Comparison of ENCODE assay signal across 2 cellular contexts in the genomic region with DNA sequence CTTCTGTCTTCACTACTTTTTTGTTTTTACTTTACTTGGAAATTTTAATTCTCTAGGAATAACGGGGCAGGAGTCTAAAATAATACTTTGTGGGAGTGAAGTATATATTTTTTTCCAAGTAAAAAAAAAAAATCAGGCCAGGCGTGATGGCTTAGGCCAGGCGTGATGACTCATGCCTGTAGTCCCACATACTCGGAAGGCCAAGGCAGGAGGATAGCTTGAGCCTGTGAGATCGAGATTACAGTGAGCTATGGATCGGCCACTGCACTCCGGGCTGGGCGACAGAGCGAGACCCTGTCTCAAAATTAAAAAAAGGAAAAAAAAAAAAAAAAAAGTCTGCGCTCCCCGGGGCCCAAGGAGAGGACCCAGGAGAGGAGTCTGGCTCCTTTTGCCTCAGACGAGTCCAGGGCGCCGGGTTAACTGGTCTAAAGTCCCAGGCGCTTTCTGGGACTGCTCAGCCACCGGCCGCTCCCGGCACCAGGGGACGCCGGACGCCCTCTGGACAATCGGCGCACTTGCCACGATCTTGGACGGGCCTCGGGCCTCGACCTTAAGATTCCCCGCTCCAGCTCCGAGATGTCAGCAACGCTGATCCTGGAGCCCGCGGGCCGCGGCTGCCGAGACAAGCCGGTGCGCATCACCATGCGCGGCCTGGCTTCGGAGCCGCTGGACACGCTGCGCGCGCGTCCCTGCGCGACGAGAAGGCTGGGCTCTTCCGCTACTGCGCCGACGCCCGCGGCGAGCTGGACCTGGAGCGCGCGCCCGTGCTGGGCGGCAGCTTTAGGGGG.
TF ChIP-seq lines count a peak whose summit lies in the region.

No MANE protein-coding gene starts in this region.

TF ChIP-seq in liver, 16 proteins besides CTCF, POLR2A, EP300 and RAD21:
- no peak for TF ChIP-seq SP1 (IDR thresholded peaks at IDR 0.05)
- no peak for TF ChIP-seq HNF4G (IDR thresholded peaks at IDR 0.05)
- no peak for TF ChIP-seq GABPA (IDR thresholded peaks at IDR 0.05 in 1 of 2, conservative IDR thresholded peaks at IDR 0.05 in 1 of 2)
- no peak for TF ChIP-seq FOXA2 (IDR thresholded peaks at IDR 0.05)
- TF ChIP-seq ZBTB33 (IDR thresholded peaks at IDR 0.05) = no peak
- no peak for TF ChIP-seq JUND (IDR thresholded peaks at IDR 0.05)
- TF ChIP-seq TAF1 (conservative IDR thresholded peaks at IDR 0.05) = no peak
- TF ChIP-seq NR2F2 (IDR thresholded peaks at IDR 0.05) = no peak
- TF ChIP-seq, protein P1, sequence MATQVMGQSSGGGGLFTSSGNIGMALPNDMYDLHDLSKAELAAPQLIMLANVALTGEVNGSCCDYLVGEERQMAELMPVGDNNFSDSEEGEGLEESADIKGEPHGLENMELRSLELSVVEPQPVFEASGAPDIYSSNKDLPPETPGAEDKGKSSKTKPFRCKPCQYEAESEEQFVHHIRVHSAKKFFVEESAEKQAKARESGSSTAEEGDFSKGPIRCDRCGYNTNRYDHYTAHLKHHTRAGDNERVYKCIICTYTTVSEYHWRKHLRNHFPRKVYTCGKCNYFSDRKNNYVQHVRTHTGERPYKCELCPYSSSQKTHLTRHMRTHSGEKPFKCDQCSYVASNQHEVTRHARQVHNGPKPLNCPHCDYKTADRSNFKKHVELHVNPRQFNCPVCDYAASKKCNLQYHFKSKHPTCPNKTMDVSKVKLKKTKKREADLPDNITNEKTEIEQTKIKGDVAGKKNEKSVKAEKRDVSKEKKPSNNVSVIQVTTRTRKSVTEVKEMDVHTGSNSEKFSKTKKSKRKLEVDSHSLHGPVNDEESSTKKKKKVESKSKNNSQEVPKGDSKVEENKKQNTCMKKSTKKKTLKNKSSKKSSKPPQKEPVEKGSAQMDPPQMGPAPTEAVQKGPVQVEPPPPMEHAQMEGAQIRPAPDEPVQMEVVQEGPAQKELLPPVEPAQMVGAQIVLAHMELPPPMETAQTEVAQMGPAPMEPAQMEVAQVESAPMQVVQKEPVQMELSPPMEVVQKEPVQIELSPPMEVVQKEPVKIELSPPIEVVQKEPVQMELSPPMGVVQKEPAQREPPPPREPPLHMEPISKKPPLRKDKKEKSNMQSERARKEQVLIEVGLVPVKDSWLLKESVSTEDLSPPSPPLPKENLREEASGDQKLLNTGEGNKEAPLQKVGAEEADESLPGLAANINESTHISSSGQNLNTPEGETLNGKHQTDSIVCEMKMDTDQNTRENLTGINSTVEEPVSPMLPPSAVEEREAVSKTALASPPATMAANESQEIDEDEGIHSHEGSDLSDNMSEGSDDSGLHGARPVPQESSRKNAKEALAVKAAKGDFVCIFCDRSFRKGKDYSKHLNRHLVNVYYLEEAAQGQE (IDR thresholded peaks at IDR 0.05) = no peak
- TF ChIP-seq ATF3 (IDR thresholded peaks at IDR 0.05) = no peak
- no peak for TF ChIP-seq EGR1 (IDR thresholded peaks at IDR 0.05; ENCODE audit: low read depth in 2 of 2)
- no peak for TF ChIP-seq MAX (IDR thresholded peaks at IDR 0.05)
- TF ChIP-seq HNF4A (conservative IDR thresholded peaks at IDR 0.05) = no peak
- TF ChIP-seq RXRA (IDR thresholded peaks at IDR 0.05) = no peak
- no peak for TF ChIP-seq FOXA1 (IDR thresholded peaks at IDR 0.05)
- no peak for TF ChIP-seq YY1 (IDR thresholded peaks at IDR 0.05)

TF ChIP-seq in HepG2, 621 proteins besides CTCF, POLR2A, EP300 and RAD21:
- no peak for TF ChIP-seq TP53 (CRISPR knock-in tag; conservative IDR thresholded peaks at IDR 0.05)
- TF ChIP-seq ZNF563 (CRISPR knock-in tag; IDR thresholded peaks at IDR 0.05) = no peak
- no peak for TF ChIP-seq ZBTB7A (CRISPR knock-in tag; IDR thresholded peaks at IDR 0.05)
- TF ChIP-seq ZNF224 (CRISPR knock-in tag; IDR thresholded peaks at IDR 0.05) = no peak
- no peak for TF ChIP-seq ZNF337 (CRISPR knock-in tag; IDR thresholded peaks at IDR 0.05; ENCODE audit: borderline replicate concordance, low read depth)
- no peak for TF ChIP-seq ZNF713 (CRISPR knock-in tag; IDR thresholded peaks at IDR 0.05)
- TF ChIP-seq IKZF5 (CRISPR knock-in tag; IDR thresholded peaks at IDR 0.05) = no peak
- TF ChIP-seq CBX2 (IDR thresholded peaks at IDR 0.05; ENCODE audit: low read depth, low read length) = no peak
- TF ChIP-seq CBX2 (CRISPR knock-in tag; IDR thresholded peaks at IDR 0.05; ENCODE audit: low read depth) = no peak
- TF ChIP-seq, protein P2, sequence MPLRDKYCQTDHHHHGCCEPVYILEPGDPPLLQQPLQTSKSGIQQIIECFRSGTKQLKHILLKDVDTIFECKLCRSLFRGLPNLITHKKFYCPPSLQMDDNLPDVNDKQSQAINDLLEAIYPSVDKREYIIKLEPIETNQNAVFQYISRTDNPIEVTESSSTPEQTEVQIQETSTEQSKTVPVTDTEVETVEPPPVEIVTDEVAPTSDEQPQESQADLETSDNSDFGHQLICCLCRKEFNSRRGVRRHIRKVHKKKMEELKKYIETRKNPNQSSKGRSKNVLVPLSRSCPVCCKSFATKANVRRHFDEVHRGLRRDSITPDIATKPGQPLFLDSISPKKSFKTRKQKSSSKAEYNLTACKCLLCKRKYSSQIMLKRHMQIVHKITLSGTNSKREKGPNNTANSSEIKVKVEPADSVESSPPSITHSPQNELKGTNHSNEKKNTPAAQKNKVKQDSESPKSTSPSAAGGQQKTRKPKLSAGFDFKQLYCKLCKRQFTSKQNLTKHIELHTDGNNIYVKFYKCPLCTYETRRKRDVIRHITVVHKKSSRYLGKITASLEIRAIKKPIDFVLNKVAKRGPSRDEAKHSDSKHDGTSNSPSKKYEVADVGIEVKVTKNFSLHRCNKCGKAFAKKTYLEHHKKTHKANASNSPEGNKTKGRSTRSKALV (CRISPR knock-in tag; IDR thresholded peaks at IDR 0.05) = no peak
- TF ChIP-seq KAT8 (CRISPR knock-in tag; IDR thresholded peaks at IDR 0.05) = no peak
- no peak for TF ChIP-seq ZNF20 (CRISPR knock-in tag; IDR thresholded peaks at IDR 0.05)
- TF ChIP-seq SP2 (CRISPR knock-in tag; IDR thresholded peaks at IDR 0.05) = no peak
- TF ChIP-seq CHD4 (IDR thresholded peaks at IDR 0.05; ENCODE audit: borderline replicate concordance, low read length) = no peak
- no peak for TF ChIP-seq MIER3 (CRISPR knock-in tag; IDR thresholded peaks at IDR 0.05; ENCODE audit: borderline replicate concordance)
- TF ChIP-seq ZFP36L1 (CRISPR knock-in tag; IDR thresholded peaks at IDR 0.05) = no peak
- TF ChIP-seq, protein P3, sequence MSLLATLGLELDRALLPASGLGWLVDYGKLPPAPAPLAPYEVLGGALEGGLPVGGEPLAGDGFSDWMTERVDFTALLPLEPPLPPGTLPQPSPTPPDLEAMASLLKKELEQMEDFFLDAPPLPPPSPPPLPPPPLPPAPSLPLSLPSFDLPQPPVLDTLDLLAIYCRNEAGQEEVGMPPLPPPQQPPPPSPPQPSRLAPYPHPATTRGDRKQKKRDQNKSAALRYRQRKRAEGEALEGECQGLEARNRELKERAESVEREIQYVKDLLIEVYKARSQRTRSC (CRISPR knock-in tag; IDR thresholded peaks at IDR 0.05; ENCODE audit: low read depth) = no peak
- no peak for TF ChIP-seq CBFB (CRISPR knock-in tag; IDR thresholded peaks at IDR 0.05)
- no peak for TF ChIP-seq ZNF816 (CRISPR knock-in tag; IDR thresholded peaks at IDR 0.05; ENCODE audit: borderline replicate concordance)
